Comparison of ENCODE assay signal across 23 cellular contexts in genomic region chr11:71387784-71388636, GRCh38.
DNase-seq lines count a peak whose midpoint lies in the region; ATAC-seq, FAIRE-seq and TF ChIP-seq lines count a peak whose summit lies in the region.
"Had no signal": no experiment of that assay in that cellular context is flagged by ENCODE, and none has a peak within 500 bp of the region (broad histone marks: within the 10 kb centered on the region; RNA-seq: fewer than 3 reads in every experiment).

No MANE protein-coding gene starts in this region.

- H2AFZ ChIP-seq in H1 (ENCODE audit: low read length), result no peak overlapping the region

- H3K79me1 ChIP-seq in H1 (ENCODE audit: low read depth, low read length), result no peaks in the 10 kb centered on the region

- no peak overlapping the region for H2BK15ac ChIP-seq in H1 (ENCODE audit: low read length)

- H3K27me3 ChIP-seq in H1 (replicated peaks in 1 of 4; ENCODE audit: control insufficient read depth in 3 of 4, extremely low read depth in 1 of 4, insufficient read depth in 3 of 4, low read length in 3 of 4), result peaks cover 0 to 4% (median 1%) of the 10 kb centered on the region in 4 experiments; a peak in 2 of 7 replicates
- H3K27me3 ChIP-seq: BLaER1 treated with 17β-estradiol and CSF1 and Interleukin-3, amounts not matched to agents 10 nM and 100 nM had no signal

- no peak overlapping the region for H3K4me3 ChIP-seq in H1 (ENCODE audit: extremely low read depth in 1 of 4, insufficient read depth in 2 of 4, low read depth in 3 of 4, low read length in 4 of 4)
- H3K4me3 ChIP-seq: BLaER1 treated with 17β-estradiol and CSF1 and Interleukin-3, amounts not matched to agents 10 nM and 100 nM had no signal

- no peaks in the 10 kb centered on the region for H3K27me3 Mint-ChIP-seq in activated naive CD4-positive, alpha-beta T cell treated with anti-CD3 and anti-CD28 coated beads, Interleukin-2, amount 50 U/mL, for 24 hours
- peaks cover 4% of the 10 kb centered on the region for H3K27me3 Mint-ChIP-seq in activated B cell treated with CpG ODN at 0.5 μM for 24 hours

- no peak overlapping the region for H3K14ac ChIP-seq in H1 (ENCODE audit: insufficient read length)

- H3K4me1 Mint-ChIP-seq in activated naive CD4-positive, alpha-beta T cell treated with anti-CD3 and anti-CD28 coated beads, Interleukin-2, amount 50 U/mL, for 24 hours, result no peaks in the 10 kb centered on the region
- peaks cover 47% of the 10 kb centered on the region for H3K4me1 Mint-ChIP-seq in activated B cell treated with CpG ODN at 0.5 μM for 24 hours

- no peaks in the 10 kb centered on the region for H3K79me2 ChIP-seq in H1 (ENCODE audit: control insufficient read depth in 1 of 2, insufficient read depth in 2 of 2, low read length in 2 of 2)

- no peak overlapping the region for H2BK20ac ChIP-seq in H1 (ENCODE audit: low read length)

- H3K56ac ChIP-seq in H1 (replicated peaks; ENCODE audit: insufficient read length, low read depth, low read length), result no peak overlapping the region

- FAIRE-seq in H1 (lab: Jason Lieb, UNC), result peak; percentile 13
- FAIRE-seq: D721Med had no signal

- TF ChIP-seq CTCF in activated B cell treated with CpG ODN at 0.5 μM for 24 hours (IDR thresholded peaks at IDR 0.05), result no peak
- TF ChIP-seq CTCF in H1 (IDR thresholded peaks at IDR 0.05; ENCODE audit: control extremely low read depth in 1 of 3, insufficient read depth in 1 of 3, low read depth in 1 of 3, low read length in 3 of 3), result no peak

- POLR2A ChIA-PET in activated B cell treated with CpG ODN at 0.5 μM for 24 hours (lab: Charles Lee) (no interaction called here), H1 (lab: Charles Lee; ENCODE audit: partially characterized antibody) (no interaction called here)

- 87% methylated on average over 23 of the region's 23 CpGs; no CpG with 5 or more reads in 1 of the 2 experiments for WGBS in H1 (ENCODE audit: extremely low coverage in 1 of 2, insufficient coverage in 1 of 2, insufficient read length in 1 of 2, insufficient replicate concordance in 2 of 2, low coverage in 1 of 2, low lambda C conversion rate in 2 of 2, missing lambda C conversion rate in 1 of 2), 2 experiments

- no peaks in the 10 kb centered on the region; a peak in 1 of 8 replicates for H3K36me3 ChIP-seq in H1 (ENCODE audit: control insufficient read depth in 2 of 4, insufficient read depth in 4 of 4, low read length in 3 of 4)
- H3K36me3 ChIP-seq: BLaER1 treated with 17β-estradiol and CSF1 and Interleukin-3, amounts not matched to agents 10 nM and 100 nM had no signal

- no peak overlapping the region for H4K8ac ChIP-seq in H1 (ENCODE audit: extremely low read depth, insufficient read depth, low read length)

- H3K9me3 Mint-ChIP-seq in activated naive CD4-positive, alpha-beta T cell treated with anti-CD3 and anti-CD28 coated beads, Interleukin-2, amount 50 U/mL, for 24 hours, result no peaks in the 10 kb centered on the region
- H3K9me3 Mint-ChIP-seq in activated naive CD4-positive, alpha-beta T cell treated with anti-CD3 and anti-CD28 coated beads, Interleukin-2, amount 50 U/mL, for 72 hours, result peaks cover 7 to 17% of the 10 kb centered on the region in 2 donors
- no peaks in the 10 kb centered on the region for H3K9me3 Mint-ChIP-seq in activated B cell treated with CpG ODN at 0.5 μM for 24 hours
- H3K9me3 Mint-ChIP-seq: CD4-positive, alpha-beta T cell had no signal

- H2AK5ac ChIP-seq in H1 (ENCODE audit: low read depth, low read length), result no peak overlapping the region

- no peaks in the 10 kb centered on the region for H3K4me1 ChIP-seq in H1 (replicated peaks in 1 of 4; ENCODE audit: control insufficient read depth in 3 of 4, insufficient read depth in 4 of 4, low read length in 3 of 4)

- H3K27ac Mint-ChIP-seq in activated naive CD4-positive, alpha-beta T cell treated with anti-CD3 and anti-CD28 coated beads, Interleukin-2, amount 50 U/mL, for 24 hours, result peak overlapping the region; percentile 17
- no peak overlapping the region for H3K27ac Mint-ChIP-seq in activated naive CD4-positive, alpha-beta T cell treated with anti-CD3 and anti-CD28 coated beads, Interleukin-2, amount 50 U/mL, for 72 hours
- H3K27ac Mint-ChIP-seq in activated B cell treated with CpG ODN at 0.5 μM for 24 hours, result peak overlapping the region; percentile 14
- H3K27ac Mint-ChIP-seq: CD4-positive, alpha-beta T cell; H9 had no signal

- DNase-seq in activated naive CD4-positive, alpha-beta T cell treated with anti-CD3 and anti-CD28 coated beads, Interleukin-2, amount 50 U/mL, for 72 hours (ENCODE audit: low spot score in 2 of 2), result no peak
- DNase-seq in activated B cell treated with CpG ODN at 0.5 μM for 24 hours (no peak), H1 (ENCODE audit: low read depth in 1 of 2, low spot score in 2 of 2) (no peak), dedifferentiated amniotic fluid mesenchymal stem cell (ENCODE audit: extremely low spot score) (no peak), SW480 (ENCODE audit: low spot score) (no peak)
- DNase-seq: CD4-positive, alpha-beta T cell; DMS53; H9; Kasumi-1; NCI-H1092 treated with DMSO at 0.1 percent for 48 hours; NCI-H1436; NCI-H187; NCI-H2081 treated with DMSO at 0.1 percent for 48 hours; NCI-H2171 treated with DMSO at 0.1 percent for 48 hours; NCI-H345; NCI-H510A treated with DMSO at 0.1 percent for 48 hours; NCI-H748 treated with DMSO at 0.1 percent for 48 hours; PC-3; SK-N-SH had no signal

- H3K4me3 Mint-ChIP-seq in activated naive CD4-positive, alpha-beta T cell treated with anti-CD3 and anti-CD28 coated beads, Interleukin-2, amount 50 U/mL, for 24 hours, result no peak overlapping the region
- no peak overlapping the region for H3K4me3 Mint-ChIP-seq in activated B cell treated with CpG ODN at 0.5 μM for 24 hours
- H3K4me3 Mint-ChIP-seq: CD4-positive, alpha-beta T cell; H9 had no signal

- H2BK12ac ChIP-seq in H1 (ENCODE audit: low read depth, low read length), result no peak overlapping the region

- no peak overlapping the region for H2BK5ac ChIP-seq in H1 (ENCODE audit: low read depth, low read length)

- H2BK120ac ChIP-seq in H1 (replicated peaks; ENCODE audit: low read depth, low read length), result no peak overlapping the region

- H3K27ac ChIP-seq in H1 (ENCODE audit: low read depth, low read length), result no peak overlapping the region
- H3K27ac ChIP-seq: BLaER1 treated with 17β-estradiol and CSF1 and Interleukin-3, amounts not matched to agents 10 nM and 100 nM had no signal

- no peaks in the 10 kb centered on the region for H4K20me1 ChIP-seq in H1 (replicated peaks in 1 of 2; ENCODE audit: control insufficient read depth in 1 of 2, insufficient read depth in 2 of 2, low read length in 2 of 2)
- H4K20me1 ChIP-seq: BLaER1 treated with 17β-estradiol and CSF1 and Interleukin-3, amounts not matched to agents 10 nM and 100 nM had no signal

- no peak overlapping the region for H3K18ac ChIP-seq in H1 (ENCODE audit: extremely low read depth, low read length)

- TF ChIP-seq EP300 in H1 (IDR thresholded peaks at IDR 0.05; ENCODE audit: borderline replicate concordance in 1 of 2, low read depth in 2 of 2, low read length in 2 of 2), result no peak

- intact Hi-C loops in activated B cell treated with CpG ODN at 0.5 μM for 24 hours (cut with micrococcal nuclease), result no loop called here

- no peak overlapping the region for H4K91ac ChIP-seq in H1 (replicated peaks; ENCODE audit: insufficient read length, low read length)

- no peaks in the 10 kb centered on the region for H3K36me3 Mint-ChIP-seq in activated naive CD4-positive, alpha-beta T cell treated with anti-CD3 and anti-CD28 coated beads, Interleukin-2, amount 50 U/mL, for 24 hours
- H3K36me3 Mint-ChIP-seq in activated naive CD4-positive, alpha-beta T cell treated with anti-CD3 and anti-CD28 coated beads, Interleukin-2, amount 50 U/mL, for 72 hours, result no peaks in the 10 kb centered on the region
- no peaks in the 10 kb centered on the region for H3K36me3 Mint-ChIP-seq in activated B cell treated with CpG ODN at 0.5 μM for 24 hours (ENCODE audit: low read depth)

- H3K4ac ChIP-seq in H1 (replicated peaks; ENCODE audit: insufficient read length, low read depth, low read length), result no peak overlapping the region

- TF ChIP-seq RAD21 in H1 (IDR thresholded peaks at IDR 0.05 in 1 of 2, conservative IDR thresholded peaks at IDR 0.05 in 1 of 2; ENCODE audit: low read depth in 2 of 2, low read length in 2 of 2), result no peak

- H3K9ac ChIP-seq in H1 (replicated peaks in 1 of 4; ENCODE audit: extremely low read depth in 1 of 4, low read depth in 3 of 4, low read length in 3 of 4), result no peak overlapping the region
- H3K9ac ChIP-seq: BLaER1 treated with 17β-estradiol and CSF1 and Interleukin-3, amounts not matched to agents 10 nM and 100 nM; SK-N-SH had no signal

- no peak for TF ChIP-seq POLR2A in H1 (IDR thresholded peaks at IDR 0.05; ENCODE audit: control extremely low read depth in 1 of 2, low read depth in 2 of 2, low read length in 2 of 2)

- H4K5ac ChIP-seq in H1 (ENCODE audit: insufficient read length, low read depth, low read length), result no peak overlapping the region

- CTCF ChIA-PET in activated B cell treated with CpG ODN at 0.5 μM for 24 hours (lab: Charles Lee) (no interaction called here), H1 (lab: Charles Lee; ENCODE audit: partially characterized antibody) (no interaction called here)

- H3K23me2 ChIP-seq in H1 (ENCODE audit: low read depth, low read length), result peaks cover 4% of the 10 kb centered on the region; the same call in 1 of the 2 replicates

- H3K4me2 ChIP-seq in H1 (ENCODE audit: insufficient read depth in 1 of 2, low read depth in 2 of 2, low read length in 2 of 2), result no peak overlapping the region
- H3K4me2 ChIP-seq: BLaER1 treated with 17β-estradiol and CSF1 and Interleukin-3, amounts not matched to agents 10 nM and 100 nM; SK-N-SH had no signal

- ATAC-seq in activated naive CD4-positive, alpha-beta T cell treated with anti-CD3 and anti-CD28 coated beads, Interleukin-2, amount 50 U/mL, for 72 hours, result no peak
- ATAC-seq in activated B cell treated with CpG ODN at 0.5 μM for 24 hours (ENCODE audit: low read depth) (no peak), HG02884 (IDR thresholded peaks at IDR 0.05; ENCODE audit: unreplicated experiment) (no peak)
- ATAC-seq: PC-3 had no signal

- peaks cover 7 to 9% of the 10 kb centered on the region in 2 experiments; a peak in 3 of 4 replicates for H3K9me3 ChIP-seq in H1 (ENCODE audit: insufficient read depth in 2 of 2, low read depth in 1 of 2, low read length in 1 of 2)
- H3K9me3 ChIP-seq: SK-N-SH had no signal

- H3K23ac ChIP-seq in H1 (ENCODE audit: insufficient read length), result no peak overlapping the region

TF ChIP-seq in H1, 55 proteins besides CTCF, POLR2A, EP300 and RAD21:
- TF ChIP-seq RFX5 (IDR thresholded peaks at IDR 0.05; ENCODE audit: borderline replicate concordance, low read depth, low read length), result no peak
- no peak for TF ChIP-seq ATF3 (IDR thresholded peaks at IDR 0.05; ENCODE audit: insufficient read depth, low read depth, low read length)
- peak; percentile 84; the same call in 1 of the 2 replicates for TF ChIP-seq BACH1 (IDR thresholded peaks at IDR 0.05; ENCODE audit: low read length)

Comparison
In these comparisons a context has a peak if more than half of its experiments do, and no peak if none do; other contexts are left out.
1. H3K27ac Mint-ChIP-seq: peak in activated naive CD4-positive, alpha-beta T cell treated with anti-CD3 and anti-CD28 coated beads, Interleukin-2, amount 50 U/mL, for 24 hours (single experiment) and activated B cell treated with CpG ODN at 0.5 μM for 24 hours (single experiment); none in activated naive CD4-positive, alpha-beta T cell treated with anti-CD3 and anti-CD28 coated beads, Interleukin-2, amount 50 U/mL, for 72 hours (0 of 2).